Comparison of ENCODE assay signal across 8 cellular contexts in the genomic region with DNA sequence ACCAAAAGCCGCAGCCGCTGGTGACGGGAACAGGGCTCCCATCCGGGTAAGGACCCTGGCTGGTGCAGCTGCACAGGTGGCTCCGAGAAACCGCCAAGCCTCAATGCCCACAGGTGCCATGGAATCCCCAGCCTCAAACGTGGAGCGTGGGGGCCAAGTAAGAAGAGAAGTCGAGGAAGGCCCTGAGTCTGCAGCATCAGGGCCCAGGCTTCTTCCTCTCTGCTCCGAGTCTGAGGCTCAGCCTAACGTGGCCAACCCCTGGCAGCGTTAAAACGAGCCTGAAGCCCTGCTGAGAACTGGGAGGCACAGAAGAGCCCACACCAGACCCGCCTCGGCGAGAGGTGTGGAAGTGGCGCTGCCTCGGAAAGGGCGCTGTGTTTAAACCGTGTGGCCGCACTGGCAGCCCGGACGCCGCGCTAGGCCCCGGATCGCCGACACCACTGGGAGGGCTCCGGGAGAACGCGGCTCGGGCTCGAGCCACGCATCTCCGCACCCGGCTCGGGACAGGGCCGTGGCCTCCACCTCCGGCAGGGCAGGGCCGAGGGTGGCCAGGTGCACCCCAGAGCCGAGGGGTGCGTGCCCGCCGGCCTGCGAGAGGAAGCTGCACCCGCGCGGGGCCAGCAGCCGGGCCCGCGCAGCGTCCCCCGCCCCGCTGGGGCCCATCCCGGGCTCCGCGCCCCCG. TPM values are rescaled to one million over a fixed set of nuclear protein-coding genes. Genes with fewer than 3 reads are reported as not detected.
DNase-seq lines count a peak whose midpoint lies in the region; ATAC-seq and TF ChIP-seq lines count a peak whose summit lies in the region.

No MANE protein-coding gene starts in this region.

- intact Hi-C loops in Panc1 (cut with micrococcal nuclease; ENCODE audit: unreplicated experiment): no loop called here

- H3K27me3 ChIP-seq in Panc1 (ENCODE audit: control insufficient read depth, insufficient read depth, low read length): no peaks in the 10 kb centered on the region

- H3K4me3 ChIP-seq in Panc1 (ENCODE audit: low read depth in 2 of 2, low read length in 2 of 2): peak overlapping the region; percentile 57 to 63

- H3K36me3 ChIP-seq in Panc1 (ENCODE audit: control insufficient read depth, insufficient read depth, low read length): no peaks in the 10 kb centered on the region; the same call in 1 of the 2 replicates

- in situ Hi-C loops in Panc1 (cut with HindIII; ENCODE audit: low pct_unique_long_range_greater_than_20kb, low sequenced_read_pairs): no loop called here
- in situ Hi-C loops in ACHN (cut with HindIII; ENCODE audit: low pct_ligation_motif_present, low pct_unique_long_range_greater_than_20kb, low sequenced_read_pairs): no loop called here
- in situ Hi-C loops in G401 (cut with HindIII; ENCODE audit: low sequenced_read_pairs): no loop called here

- no peaks in the 10 kb centered on the region for H3K4me1 Mint-ChIP-seq in endothelial cell (ENCODE audit: unreplicated experiment)
- peaks cover 11% of the 10 kb centered on the region for H3K4me1 Mint-ChIP-seq in nephron

- ATAC-seq in HG02610 (IDR thresholded peaks at IDR 0.05; ENCODE audit: unreplicated experiment): peak; percentile 17
- peak; percentile 27 for ATAC-seq in Panc1

- DNase-seq in NCI-H748 (lab: John Stamatoyannopoulos, UW; ENCODE audit: unreplicated experiment) (peak; percentile 28), NCI-H748 treated with DMSO at 0.1 percent for 48 hours (lab: John Stamatoyannopoulos, UW) (no peak), Panc1 (ENCODE audit: low read depth, low spot score) (no peak), endothelial cell (ENCODE audit: low spot score) (no peak), ACHN (no peak), G401 (ENCODE audit: low spot score) (no peak)

- BruUV-seq in Panc1 (replicated peaks; lab: Mats Ljungman, UMichigan): no TSS peak

- CTCF ChIA-PET in Panc1 (lab: Charles Lee): no interaction called here

- TF ChIP-seq CTCF in Panc1 (IDR thresholded peaks at IDR 0.05) (no peak), endothelial cell (IDR thresholded peaks at IDR 0.05; ENCODE audit: unreplicated experiment) (no peak), nephron (IDR thresholded peaks at IDR 0.05; ENCODE audit: unreplicated experiment in 3 of 3) (no peak)

- no peaks in the 10 kb centered on the region for H3K9me3 Mint-ChIP-seq in endothelial cell (ENCODE audit: unreplicated experiment)
- no peaks in the 10 kb centered on the region for H3K9me3 Mint-ChIP-seq in nephron

- POLR2A ChIA-PET in Panc1 (lab: Charles Lee): no interaction called here

- H3K4me3 Mint-ChIP-seq in endothelial cell (ENCODE audit: unreplicated experiment) (peak overlapping the region; percentile 90), nephron (peak overlapping the region; percentile 87 to 91 (median 90))

- H3K9me3 ChIP-seq in Panc1 (ENCODE audit: control insufficient read depth, insufficient read depth, low read depth, low read length): no peaks in the 10 kb centered on the region

- H3K36me3 Mint-ChIP-seq in endothelial cell (ENCODE audit: low read depth, unreplicated experiment): peaks cover 19% of the 10 kb centered on the region
- peaks cover 23% of the 10 kb centered on the region for H3K36me3 Mint-ChIP-seq in nephron (ENCODE audit: low read depth)

- peaks cover 14% of the 10 kb centered on the region for H3K27me3 Mint-ChIP-seq in endothelial cell (ENCODE audit: unreplicated experiment)
- no peaks in the 10 kb centered on the region for H3K27me3 Mint-ChIP-seq in nephron (ENCODE audit: low read depth)

- no peak overlapping the region for H3K27ac Mint-ChIP-seq in endothelial cell (ENCODE audit: unreplicated experiment)
- no peak overlapping the region for H3K27ac Mint-ChIP-seq in nephron

- H3K4me1 ChIP-seq in Panc1 (ENCODE audit: control insufficient read depth, insufficient read depth, low read length): peaks cover 3% of the 10 kb centered on the region; the same call in 1 of the 2 replicates

- 0 out of 2 replicates have a peak overlapping the region, but pooled peaks have one; percentile 54 for H3K27ac ChIP-seq in Panc1 (ENCODE audit: low read length)

RNA-seq across cellular contexts. Expression of gene ZMYND19, which starts 0.7 kb away (rescaled TPM):
- total RNA-seq in Panc1 (2021; ENCODE audit: unreplicated experiment) (37.0 TPM), endothelial cell (ENCODE audit: unreplicated experiment) (25.6 TPM)
- polyA plus RNA-seq in Panc1 (2012; ENCODE audit: insufficient read length): 31.7 TPM
- 33.5 and 36.0 TPM in 2 replicates for total RNA-seq in G401 (2014; rRNA removed; shearing (Covaris generic))

RNA-seq across cellular contexts. Expression of gene DPH7, which starts 10.9 kb away (rescaled TPM):
- total RNA-seq in Panc1 (2021; ENCODE audit: unreplicated experiment) (35.9 TPM), endothelial cell (ENCODE audit: unreplicated experiment) (32.2 TPM)
- 27.6 TPM for polyA plus RNA-seq in Panc1 (2012; ENCODE audit: insufficient read length)
- total RNA-seq in G401 (2014; rRNA removed; shearing (Covaris generic)): 39.0 and 46.2 TPM in 2 replicates

RNA-seq across cellular contexts. Expression of gene ARRDC1, which starts 15.9 kb away (rescaled TPM):
- total RNA-seq in Panc1 (2021; ENCODE audit: unreplicated experiment) (47.1 TPM), endothelial cell (ENCODE audit: unreplicated experiment) (20.3 TPM)
- 55.5 TPM for polyA plus RNA-seq in Panc1 (2012; ENCODE audit: insufficient read length)
- 29.5 and 30.5 TPM in 2 replicates for total RNA-seq in G401 (2014; rRNA removed; shearing (Covaris generic))

RNA-seq across cellular contexts. Expression of gene EHMT1, which starts 29.2 kb away (rescaled TPM):
- total RNA-seq in Panc1 (2021; ENCODE audit: unreplicated experiment) (63.9 TPM), endothelial cell (ENCODE audit: unreplicated experiment) (120 TPM)
- polyA plus RNA-seq in Panc1 (2012; ENCODE audit: insufficient read length): 69.9 TPM
- total RNA-seq in G401 (2014; rRNA removed; shearing (Covaris generic)): 97.4 and 101 TPM in 2 replicates

RNA-seq across cellular contexts. Expression of gene MRPL41, which starts 37.9 kb away (rescaled TPM):
- total RNA-seq in Panc1 (2021; ENCODE audit: unreplicated experiment): 86.4 TPM
- 129 TPM for polyA plus RNA-seq in Panc1 (2012; ENCODE audit: insufficient read length)
- 41.4 TPM for total RNA-seq in endothelial cell (ENCODE audit: unreplicated experiment)
- total RNA-seq in G401 (2014; rRNA removed; shearing (Covaris generic)): 75.7 and 102 TPM in 2 replicates
